In the genomic region with DNA sequence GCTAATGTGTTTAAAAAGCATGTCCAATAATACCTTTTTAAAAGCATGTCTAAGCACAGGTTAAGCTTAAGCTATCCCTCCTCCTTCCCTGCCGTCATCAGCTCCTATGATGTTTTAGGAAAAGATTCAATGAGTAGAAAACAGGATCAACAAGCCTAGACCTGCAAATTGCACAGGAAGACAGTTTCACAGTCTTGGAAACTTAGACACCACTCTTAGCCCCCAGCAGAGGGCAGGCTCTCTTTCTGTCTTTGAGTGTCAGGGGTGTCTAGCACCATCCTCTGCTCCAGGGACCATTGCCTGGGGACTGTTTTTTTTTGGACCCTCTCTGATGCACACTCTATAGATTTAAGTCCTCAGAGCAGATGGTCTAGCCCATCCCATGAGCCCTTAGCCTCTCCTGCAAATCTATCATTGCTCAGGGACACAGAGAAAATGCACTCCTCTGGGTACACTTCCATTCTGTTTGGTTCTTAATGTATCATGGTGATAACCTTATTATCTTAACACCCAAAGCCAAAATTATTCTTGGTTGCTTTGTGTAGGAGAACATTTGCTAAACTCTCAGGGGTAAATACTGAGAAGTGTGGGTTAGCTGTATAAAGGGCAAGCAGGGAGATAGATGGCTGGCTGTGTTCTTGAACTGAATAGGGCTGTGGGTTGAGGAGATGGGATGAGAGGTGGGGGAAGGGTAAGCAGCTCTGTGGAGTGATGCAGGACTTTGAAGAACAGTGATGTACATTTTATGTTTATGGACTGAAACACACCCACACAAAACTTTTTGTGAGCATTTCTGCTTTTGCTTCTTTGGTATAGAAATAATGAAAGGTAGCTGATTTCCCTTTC, we compare ENCODE assay signal across 8 cellular contexts.
DNase-seq lines count a peak whose midpoint lies in the region; ATAC-seq and TF ChIP-seq lines count a peak whose summit lies in the region.

No MANE protein-coding gene starts in this region.

- H3K4me3 ChIP-seq in OCI-LY7 (ENCODE audit: low read depth, low read length, poor library complexity, severe bottlenecking) (no peak overlapping the region), sigmoid colon (no peak overlapping the region)

- TF ChIP-seq POLR2A in sigmoid colon (IDR thresholded peaks at IDR 0.05) = no peak

- TF ChIP-seq EP300 in sigmoid colon (IDR thresholded peaks at IDR 0.05) = no peak

- no TSS peak for BruUV-seq in OCI-LY7 (replicated peaks; lab: Mats Ljungman, UMichigan)

- DNase-seq in ACHN (peak; percentile 10), OCI-LY7 (ENCODE audit: low spot score) (peak; percentile 8), fibroblast of peridontal ligament (ENCODE audit: extremely low read depth) (peak; percentile 9), sigmoid colon (no peak)

- H3K36me3 ChIP-seq in OCI-LY7 (ENCODE audit: insufficient read depth, low read length) (no peaks in the 10 kb centered on the region), sigmoid colon (no peaks in the 10 kb centered on the region)

- no peaks in the 10 kb centered on the region for H4K20me1 ChIP-seq in OCI-LY7 (ENCODE audit: insufficient read depth, low read length)

- H3K4me1 ChIP-seq in OCI-LY7 (ENCODE audit: insufficient read depth, low read length, poor library complexity, severe bottlenecking) = no peaks in the 10 kb centered on the region
- peaks cover 0 to 9% (median 0%) of the 10 kb centered on the region in 4 donors for H3K4me1 ChIP-seq in sigmoid colon

- H3K79me2 ChIP-seq in OCI-LY7 (ENCODE audit: insufficient read depth, low read depth, low read length) = no peaks in the 10 kb centered on the region

- H3K27me3 ChIP-seq in sigmoid colon = no peaks in the 10 kb centered on the region

- H3K27ac ChIP-seq in OCI-LY7 (ENCODE audit: low read depth, low read length, poor library complexity, severe bottlenecking) = no peak overlapping the region
- H3K27ac ChIP-seq in sigmoid colon = no peak overlapping the region

- POLR2A ChIA-PET in OCI-LY7 (lab: Charles Lee) = interaction anchor here (0.7 kb wide), 1 partner anchor 536 kb away, joined by 4 read pairs; no protein-coding TSS in a partner anchor

- CTCF ChIA-PET in OCI-LY7 (lab: Charles Lee; ENCODE audit: unreplicated experiment) = no interaction called here

- no peaks in the 10 kb centered on the region for H3K9me2 ChIP-seq in OCI-LY7 (ENCODE audit: insufficient read depth, low read length)

- ATAC-seq in GM19328 (IDR thresholded peaks at IDR 0.05; ENCODE audit: unreplicated experiment) (no peak), GM21367 (IDR thresholded peaks at IDR 0.05; ENCODE audit: unreplicated experiment) (no peak), GM21423 (IDR thresholded peaks at IDR 0.05; ENCODE audit: unreplicated experiment) (no peak)

- intact Hi-C loops in OCI-LY7 (cut with micrococcal nuclease; ENCODE audit: unreplicated experiment) = no loop called here
- intact Hi-C loops in sigmoid colon (cut with DNase I) = no loop called here

- peak; percentile 52 for TF ChIP-seq CTCF in GM12874 (IDR thresholded peaks at IDR 0.05; ENCODE audit: insufficient read depth, low read depth, low read length)
- peak; percentile 68 for TF ChIP-seq CTCF in OCI-LY7 (conservative IDR thresholded peaks at IDR 0.05; ENCODE audit: low read length)
- no peak for TF ChIP-seq CTCF in sigmoid colon (IDR thresholded peaks at IDR 0.05)

- in situ Hi-C loops in ACHN (cut with HindIII; ENCODE audit: low pct_ligation_motif_present, low pct_unique_long_range_greater_than_20kb, low sequenced_read_pairs) = no loop called here

- no peaks in the 10 kb centered on the region for H3K9me3 ChIP-seq in OCI-LY7 (ENCODE audit: low read length)
- H3K9me3 ChIP-seq in sigmoid colon = no peaks in the 10 kb centered on the region

- H2AFZ ChIP-seq in OCI-LY7 (ENCODE audit: low read length) = no peak overlapping the region

- 77 to 92% methylated on average over 1 of the region's 1 CpG for WGBS in sigmoid colon, 2 donors

- H3K4me2 ChIP-seq in OCI-LY7 (ENCODE audit: low read length) = no peak overlapping the region

Comparison
In these comparisons a context has a peak if more than half of its experiments do, and no peak if none do; other contexts are left out.
1. CTCF ChIP-seq: peak in GM12874 (single experiment) and OCI-LY7 (single experiment); none in sigmoid colon (0 of 4).